ENCODE assay signal across 9 cellular contexts in genomic region chr13:99214232-99214631, GRCh38. TPM values are rescaled to one million over a fixed set of nuclear protein-coding genes. Genes with fewer than 3 reads are reported as not detected.
DNase-seq lines count a peak whose midpoint lies in the region; ATAC-seq, FAIRE-seq and TF ChIP-seq lines count a peak whose summit lies in the region.
"Had no signal": no experiment of that assay in that cellular context is flagged by ENCODE, and none has a peak within 500 bp of the region (broad histone marks: within the 10 kb centered on the region; RNA-seq: fewer than 3 reads in every experiment).

No MANE protein-coding gene starts in this region.

- no peaks in the 10 kb centered on the region for H4K20me1 ChIP-seq in SK-N-SH (ENCODE audit: insufficient read depth)

- no peak overlapping the region for H3K9ac ChIP-seq in SK-N-SH

- H3K27me3 Mint-ChIP-seq in central memory CD8-positive, alpha-beta T cell, result no peaks in the 10 kb centered on the region
- H3K27me3 Mint-ChIP-seq in stimulated activated naive CD8-positive, alpha-beta T cell treated with anti-CD3 and anti-CD28 coated beads, Interleukin-15, Interleukin-2, amounts not matched to agents 100 ng/mL and 50 ng/mL, for 24 hours, result no peaks in the 10 kb centered on the region

- H3F3A ChIP-seq in SK-N-SH (replicated peaks; ENCODE audit: insufficient read depth), result no peaks in the 10 kb centered on the region

- intact Hi-C loops in pancreas (cut with DNase I), result no loop called here

- WGBS in SK-N-SH (ENCODE audit: low lambda C conversion rate), result 92% methylated on average over 7 of the region's 7 CpGs
- 77 to 80% methylated on average over 7 of the region's 7 CpGs for WGBS in pancreas, 2 donors

- FAIRE-seq in pancreas (lab: Jason Lieb, UNC), result no peak

- no peak overlapping the region for H3K27ac ChIP-seq in SK-N-SH (ENCODE audit: low read depth in 2 of 2, low read length in 1 of 2)
- H3K27ac ChIP-seq in pancreas, result no peak overlapping the region

- H3K9me3 ChIP-seq in SK-N-SH (no peaks in the 10 kb centered on the region), pancreas (no peaks in the 10 kb centered on the region)

- no peak overlapping the region for H3K4me3 ChIP-seq in SK-N-SH (ENCODE audit: low read depth in 2 of 2, low read length in 1 of 2)
- H3K4me3 ChIP-seq in pancreas, result no peak overlapping the region

- peaks cover 0 to 3% of the 10 kb centered on the region in 2 experiments for H3K36me3 ChIP-seq in SK-N-SH (replicated peaks in 1 of 2; ENCODE audit: control insufficient read depth in 1 of 2, insufficient read depth in 2 of 2, low read length in 1 of 2)
- H3K36me3 ChIP-seq in pancreas, result no peaks in the 10 kb centered on the region

- peaks cover 86% of the 10 kb centered on the region for H3K79me2 ChIP-seq in SK-N-SH (ENCODE audit: insufficient read depth)

- ATAC-seq in HG03457 (IDR thresholded peaks at IDR 0.05; ENCODE audit: unreplicated experiment) (peak; percentile 71), pancreas (no peak)
- no peak for ATAC-seq in central memory CD8-positive, alpha-beta T cell (replicated peaks; ENCODE audit: extremely low read depth, poor library complexity, severe bottlenecking)

- H3K27me3 ChIP-seq in SK-N-SH (ENCODE audit: insufficient read depth) (no peaks in the 10 kb centered on the region), pancreas (no peaks in the 10 kb centered on the region)

- no peaks in the 10 kb centered on the region for H3K9me3 Mint-ChIP-seq in central memory CD8-positive, alpha-beta T cell
- no peaks in the 10 kb centered on the region for H3K9me3 Mint-ChIP-seq in stimulated activated naive CD8-positive, alpha-beta T cell treated with anti-CD3 and anti-CD28 coated beads, Interleukin-15, Interleukin-2, amounts not matched to agents 100 ng/mL and 50 ng/mL, for 24 hours

- H3K4me2 ChIP-seq in SK-N-SH, result no peak overlapping the region

- TF ChIP-seq CTCF in SK-N-SH (IDR thresholded peaks at IDR 0.05) (no peak), pancreas (IDR thresholded peaks at IDR 0.05) (no peak)

- peaks cover 63% of the 10 kb centered on the region for H3K4me1 Mint-ChIP-seq in central memory CD8-positive, alpha-beta T cell
- H3K4me1 Mint-ChIP-seq in stimulated activated naive CD8-positive, alpha-beta T cell treated with anti-CD3 and anti-CD28 coated beads, Interleukin-15, Interleukin-2, amounts not matched to agents 100 ng/mL and 50 ng/mL, for 24 hours (ENCODE audit: low read depth), result peaks cover 96% of the 10 kb centered on the region

- H2AFZ ChIP-seq in SK-N-SH (ENCODE audit: low read depth), result no peak overlapping the region

- no peak for TF ChIP-seq RAD21 in SK-N-SH (IDR thresholded peaks at IDR 0.05; ENCODE audit: low read length)

- no peak for TF ChIP-seq EP300 in SK-N-SH (IDR thresholded peaks at IDR 0.05; ENCODE audit: borderline replicate concordance in 1 of 2, low read depth in 1 of 2, low read length in 1 of 2)

- peaks cover 20% of the 10 kb centered on the region for H3K36me3 Mint-ChIP-seq in central memory CD8-positive, alpha-beta T cell (ENCODE audit: insufficient read depth)
- H3K36me3 Mint-ChIP-seq in stimulated activated naive CD8-positive, alpha-beta T cell treated with anti-CD3 and anti-CD28 coated beads, Interleukin-15, Interleukin-2, amounts not matched to agents 100 ng/mL and 50 ng/mL, for 24 hours (ENCODE audit: low read depth), result peaks cover 43% of the 10 kb centered on the region

- H3K27ac Mint-ChIP-seq in central memory CD8-positive, alpha-beta T cell (ENCODE audit: low read depth), result peak overlapping the region; percentile 89
- peak overlapping the region; percentile 86 for H3K27ac Mint-ChIP-seq in stimulated activated naive CD8-positive, alpha-beta T cell treated with anti-CD3 and anti-CD28 coated beads, Interleukin-15, Interleukin-2, amounts not matched to agents 100 ng/mL and 50 ng/mL, for 24 hours

- CTCF ChIA-PET in SK-N-SH (lab: Yijun Ruan, JAX), result interaction anchor here (0.6 to 1.5 kb wide), 2 partner anchors 55 to 1919 kb away, joined by 3 to 4 read pairs; no protein-coding TSS in a partner anchor

- POLR2A ChIA-PET in SK-N-SH (lab: Yijun Ruan, JAX), result no interaction called here

- H3K4me3 Mint-ChIP-seq in central memory CD8-positive, alpha-beta T cell, result peak overlapping the region; percentile 84
- peak overlapping the region; percentile 84 for H3K4me3 Mint-ChIP-seq in stimulated activated naive CD8-positive, alpha-beta T cell treated with anti-CD3 and anti-CD28 coated beads, Interleukin-15, Interleukin-2, amounts not matched to agents 100 ng/mL and 50 ng/mL, for 24 hours

- H3K9me2 ChIP-seq in SK-N-SH, result no peaks in the 10 kb centered on the region

- peak; percentile 29 for DNase-seq in activated gamma-delta T cell treated with anti-CD3 and anti-CD28 coated beads, Interleukin-2, amount 50 U/mL, for 16 hours (ENCODE audit: low read depth)
- no peak for DNase-seq in activated gamma-delta T cell (lab: John Stamatoyannopoulos, UW)
- no peak for DNase-seq in central memory CD8-positive, alpha-beta T cell (ENCODE audit: low spot score in 2 of 2)
- no peak for DNase-seq in SK-N-SH
- DNase-seq in pancreas, result no peak
- DNase-seq in Kasumi-1 (lab: John Stamatoyannopoulos, UW), result no peak

- H3K4me1 ChIP-seq in SK-N-SH (ENCODE audit: control insufficient read depth in 1 of 2, insufficient read depth in 2 of 2, low read depth in 1 of 2, low read length in 1 of 2) (peaks cover 0 to 10% of the 10 kb centered on the region in 2 experiments; a peak in 1 of 4 replicates), pancreas (peaks cover 10 to 17% (median 10%) of the 10 kb centered on the region in 3 donors)

TF ChIP-seq in SK-N-SH, 30 proteins besides CTCF, POLR2A, EP300 and RAD21 (continues in another document):
- TF ChIP-seq, protein P1, sequence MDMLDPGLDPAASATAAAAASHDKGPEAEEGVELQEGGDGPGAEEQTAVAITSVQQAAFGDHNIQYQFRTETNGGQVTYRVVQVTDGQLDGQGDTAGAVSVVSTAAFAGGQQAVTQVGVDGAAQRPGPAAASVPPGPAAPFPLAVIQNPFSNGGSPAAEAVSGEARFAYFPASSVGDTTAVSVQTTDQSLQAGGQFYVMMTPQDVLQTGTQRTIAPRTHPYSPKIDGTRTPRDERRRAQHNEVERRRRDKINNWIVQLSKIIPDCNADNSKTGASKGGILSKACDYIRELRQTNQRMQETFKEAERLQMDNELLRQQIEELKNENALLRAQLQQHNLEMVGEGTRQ (IDR thresholded peaks at IDR 0.05; ENCODE audit: borderline replicate concordance, low read depth, low read length), result no peak
- TF ChIP-seq TCF12 (IDR thresholded peaks at IDR 0.05) (no peak), PBX3 (IDR thresholded peaks at IDR 0.05) (no peak), EZH2phosphoT487 (IDR thresholded peaks at IDR 0.05; ENCODE audit: borderline replicate concordance, low read depth) (no peak), SIN3A (IDR thresholded peaks at IDR 0.05; ENCODE audit: borderline replicate concordance, low read depth, low read length) (no peak), TEAD4 (IDR thresholded peaks at IDR 0.05; ENCODE audit: borderline replicate concordance, insufficient read depth) (no peak), NFIC (IDR thresholded peaks at IDR 0.05; ENCODE audit: borderline replicate concordance) (no peak), IRF3 (IDR thresholded peaks at IDR 0.05; ENCODE audit: low read depth, low read length) (no peak), NRF1 (IDR thresholded peaks at IDR 0.05; ENCODE audit: low read depth, low read length) (no peak), GABPA (IDR thresholded peaks at IDR 0.05; ENCODE audit: low read depth) (no peak), RXRA (IDR thresholded peaks at IDR 0.05; ENCODE audit: borderline replicate concordance, low read depth) (no peak), RFX5 (IDR thresholded peaks at IDR 0.05; ENCODE audit: low read length) (no peak), SMC3 (IDR thresholded peaks at IDR 0.05; ENCODE audit: low read depth, low read length) (no peak)
- TF ChIP-seq, protein P2, sequence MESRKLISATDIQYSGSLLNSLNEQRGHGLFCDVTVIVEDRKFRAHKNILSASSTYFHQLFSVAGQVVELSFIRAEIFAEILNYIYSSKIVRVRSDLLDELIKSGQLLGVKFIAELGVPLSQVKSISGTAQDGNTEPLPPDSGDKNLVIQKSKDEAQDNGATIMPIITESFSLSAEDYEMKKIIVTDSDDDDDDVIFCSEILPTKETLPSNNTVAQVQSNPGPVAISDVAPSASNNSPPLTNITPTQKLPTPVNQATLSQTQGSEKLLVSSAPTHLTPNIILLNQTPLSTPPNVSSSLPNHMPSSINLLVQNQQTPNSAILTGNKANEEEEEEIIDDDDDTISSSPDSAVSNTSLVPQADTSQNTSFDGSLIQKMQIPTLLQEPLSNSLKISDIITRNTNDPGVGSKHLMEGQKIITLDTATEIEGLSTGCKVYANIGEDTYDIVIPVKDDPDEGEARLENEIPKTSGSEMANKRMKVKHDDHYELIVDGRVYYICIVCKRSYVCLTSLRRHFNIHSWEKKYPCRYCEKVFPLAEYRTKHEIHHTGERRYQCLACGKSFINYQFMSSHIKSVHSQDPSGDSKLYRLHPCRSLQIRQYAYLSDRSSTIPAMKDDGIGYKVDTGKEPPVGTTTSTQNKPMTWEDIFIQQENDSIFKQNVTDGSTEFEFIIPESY (IDR thresholded peaks at IDR 0.05; ENCODE audit: borderline replicate concordance, low read depth), result no peak

RNA-seq across cellular contexts. Expression of gene UBAC2, which starts 13.6 kb away (rescaled TPM):
- polyA plus RNA-seq in SK-N-SH (2012; rRNA removed) (79.0 and 97.4 TPM in 2 replicates), pancreas (10 to 100 TPM; 29.1 to 29.5 TPM)
- polyA plus RNA-seq in SK-N-SH (2012; cell fraction: cytosol; rRNA removed), result 81.9 and 98.8 TPM in 2 replicates
- 34.7 and 42.7 TPM in 2 replicates for polyA plus RNA-seq in SK-N-SH (2012; cell fraction: nucleus; rRNA removed)
- total RNA-seq in pancreas, result 10 to 100 TPM; 17.5 to 28.5 (median 24.4) TPM

RNA-seq across cellular contexts. Expression of gene GPR18, which starts 43.9 kb away (rescaled TPM):
- not detected in 2 replicates for polyA plus RNA-seq in SK-N-SH (2012; rRNA removed)
- polyA plus RNA-seq in SK-N-SH (2012; cell fraction: cytosol; rRNA removed), result not detected in 2 replicates
- not detected in 2 replicates for polyA plus RNA-seq in SK-N-SH (2012; cell fraction: nucleus; rRNA removed)
- total RNA-seq in pancreas, result under 1 TPM in 1 of 6 donors, not detected in 5; 0.22 TPM
- polyA plus RNA-seq in pancreas, result under 1 TPM in 1 of 2 donors, not detected in 1; 0.14 TPM
- polyA plus RNA-seq: AG04450 had no signal
